8 cellular contexts compared by ENCODE assay signal in the genomic region with DNA sequence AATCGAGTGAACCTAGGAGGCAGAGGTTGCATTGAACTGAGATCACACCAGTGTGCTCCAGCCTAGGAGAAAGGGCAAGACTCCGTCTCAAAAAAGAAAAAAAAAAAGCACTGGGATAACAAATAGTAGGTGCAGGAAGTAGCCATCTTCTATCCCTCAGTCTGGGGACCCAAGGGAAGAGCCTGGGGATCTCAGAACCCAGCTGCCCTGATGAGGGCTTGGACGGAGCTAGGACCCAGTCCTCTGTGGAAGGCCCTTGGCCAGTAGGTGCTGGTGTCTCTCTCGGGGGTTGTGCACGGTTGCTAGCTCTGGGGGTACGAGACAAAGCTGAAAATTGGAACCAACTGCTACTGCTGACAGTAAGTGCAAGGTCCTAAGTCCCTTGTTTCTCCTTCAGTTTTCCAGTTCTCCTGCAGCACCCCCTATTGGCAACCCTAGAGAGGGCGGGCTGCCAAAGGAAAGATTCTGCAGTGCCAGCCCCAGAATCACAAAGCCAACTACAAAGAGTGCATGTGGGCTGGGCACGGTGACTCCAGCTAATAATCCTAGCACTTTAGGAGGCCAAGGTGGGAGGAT. TPM values are rescaled to one million over a fixed set of nuclear protein-coding genes. Genes with fewer than 3 reads are reported as not detected.
DNase-seq lines count a peak whose midpoint lies in the region; ATAC-seq and TF ChIP-seq lines count a peak whose summit lies in the region.

No MANE protein-coding gene starts in this region.

- 95% methylated on average over 8 of the region's 8 CpGs for WGBS in hepatocyte (ENCODE audit: low lambda C conversion rate, missing lambda C conversion rate)

- H3K4me1 ChIP-seq in OCI-LY1 (ENCODE audit: insufficient read depth, low read length, severe bottlenecking) (no peaks in the 10 kb centered on the region), hepatocyte (ENCODE audit: insufficient read depth) (no peaks in the 10 kb centered on the region), skeletal muscle tissue (ENCODE audit: control insufficient read depth in 3 of 3, insufficient read depth in 3 of 3, low read length in 3 of 3) (peaks cover 13 to 22% (median 21%) of the 10 kb centered on the region in 3 donors)

- peak; percentile 60 for DNase-seq in AG08396 (ENCODE audit: low spot score)
- DNase-seq in GM19240 (ENCODE audit: insufficient read length, low spot score), result peak; percentile 5
- DNase-seq in anterior cingulate cortex (lab: John Stamatoyannopoulos, UW), result peak in 50 of 58 donors; percentile 16 to 86 (median 58)
- peak; percentile 37 for DNase-seq in hepatocyte (ENCODE audit: low spot score)
- no peak for DNase-seq in omental fat pad (ENCODE audit: low spot score)

- peak; percentile 63 for TF ChIP-seq CTCF in OCI-LY1 (IDR thresholded peaks at IDR 0.05; ENCODE audit: low read length)
- TF ChIP-seq CTCF in hepatocyte (IDR thresholded peaks at IDR 0.05; ENCODE audit: poor library complexity), result peak; percentile 46
- no peak for TF ChIP-seq CTCF in omental fat pad (IDR thresholded peaks at IDR 0.05)

- H3K9ac ChIP-seq in OCI-LY1 (ENCODE audit: low read length) (no peak overlapping the region), skeletal muscle tissue (ENCODE audit: low read depth in 1 of 3, low read length in 3 of 3) (no peak overlapping the region)

- H3F3A ChIP-seq in OCI-LY1 (ENCODE audit: insufficient read depth, low read length), result no peaks in the 10 kb centered on the region

- no peaks in the 10 kb centered on the region for H3K36me3 ChIP-seq in OCI-LY1 (ENCODE audit: insufficient read depth, low read length)
- H3K36me3 ChIP-seq in hepatocyte (replicated peaks; ENCODE audit: insufficient read depth, low read depth), result no peaks in the 10 kb centered on the region
- peaks cover 0 to 5% (median 2%) of the 10 kb centered on the region in 3 donors for H3K36me3 ChIP-seq in skeletal muscle tissue (ENCODE audit: control insufficient read depth in 3 of 3, insufficient read depth in 3 of 3, low read length in 3 of 3)

- H3K9me3 ChIP-seq in OCI-LY1 (ENCODE audit: low read length), result no peaks in the 10 kb centered on the region
- H3K9me3 ChIP-seq in hepatocyte (ENCODE audit: low read depth), result no peaks in the 10 kb centered on the region
- no peaks in the 10 kb centered on the region for H3K9me3 ChIP-seq in skeletal muscle tissue (ENCODE audit: control insufficient read depth in 3 of 3, low read length in 3 of 3)

- no peaks in the 10 kb centered on the region for H4K20me1 ChIP-seq in OCI-LY1 (ENCODE audit: insufficient read depth, low read length)
- no peaks in the 10 kb centered on the region for H4K20me1 ChIP-seq in hepatocyte (ENCODE audit: insufficient read depth, poor library complexity, severe bottlenecking)

- H3K4me3 ChIP-seq in OCI-LY1 (ENCODE audit: low read depth, low read length, poor library complexity, severe bottlenecking) (no peak overlapping the region), hepatocyte (no peak overlapping the region), skeletal muscle tissue (ENCODE audit: low read length in 3 of 3) (no peak overlapping the region)

- H3K79me2 ChIP-seq in OCI-LY1 (ENCODE audit: insufficient read depth, low read length) (no peaks in the 10 kb centered on the region), hepatocyte (no peaks in the 10 kb centered on the region)

- H3K9me2 ChIP-seq in OCI-LY1 (ENCODE audit: low read depth, low read length) (no peaks in the 10 kb centered on the region), hepatocyte (replicated peaks; ENCODE audit: insufficient read depth) (no peaks in the 10 kb centered on the region)

- no peaks in the 10 kb centered on the region for H3K27me3 ChIP-seq in OCI-LY1 (ENCODE audit: insufficient read depth, low read length)
- no peaks in the 10 kb centered on the region for H3K27me3 ChIP-seq in hepatocyte
- no peaks in the 10 kb centered on the region for H3K27me3 ChIP-seq in skeletal muscle tissue (ENCODE audit: control insufficient read depth in 3 of 3, insufficient read depth in 3 of 3, low read length in 3 of 3)

- no peak overlapping the region for H2AFZ ChIP-seq in OCI-LY1 (ENCODE audit: low read length)
- no peak overlapping the region for H2AFZ ChIP-seq in hepatocyte

- H3K27ac ChIP-seq in OCI-LY1 (ENCODE audit: low read depth, low read length, poor library complexity, severe bottlenecking) (no peak overlapping the region), hepatocyte (no peak overlapping the region), skeletal muscle tissue (ENCODE audit: low read depth, low read length) (peak overlapping the region; percentile 44)

- H3K4me2 ChIP-seq in OCI-LY1 (ENCODE audit: low read length) (no peak overlapping the region), hepatocyte (no peak overlapping the region)

- ATAC-seq in GM21737 (IDR thresholded peaks at IDR 0.05; ENCODE audit: unreplicated experiment) (no peak), omental fat pad (ENCODE audit: low FRiP score) (no peak)

RNA-seq across cellular contexts. Expression of gene KIF1B, which starts 57.6 kb away (rescaled TPM):
- 32.7 and 37.0 TPM in 2 replicates for total RNA-seq in hepatocyte
- 14.6 and 15.4 TPM in 2 replicates for polyA plus RNA-seq in hepatocyte
- 127 TPM for total RNA-seq in skeletal muscle tissue
- 10 to 100 TPM; 45.7 to 63.5 (median 52.1) TPM for total RNA-seq in omental fat pad

Comparison
In these comparisons a context has a peak if more than half of its experiments do, and no peak if none do; other contexts are left out.
1. CTCF ChIP-seq: peak in OCI-LY1 (single experiment) and hepatocyte (single experiment); none in omental fat pad (0 of 3).